Comparison of ENCODE assay signal across 20 cellular contexts in genomic region chr10:71585579-71586092, GRCh38.
"Had no signal": no experiment of that assay in that cellular context is flagged by ENCODE, and none has a peak within 500 bp of the region (broad histone marks: within the 10 kb centered on the region; RNA-seq: fewer than 3 reads in every experiment).

No MANE protein-coding gene starts in this region.

- ATAC-seq: activated CD4-positive, CD25-positive, alpha-beta regulatory T cell treated with anti-CD3 and anti-CD28 coated beads, Interleukin-2, amount 50 U/mL, for 24 hours; activated CD8-positive, alpha-beta T cell treated with anti-CD3 and anti-CD28 coated beads, Interleukin-2, amount 10 ng/mL, durations not matched to agents 7 days and 5 days; gastroesophageal sphincter; heart right ventricle; naive thymus-derived CD8-positive, alpha-beta T cell; pancreas; stimulated activated memory B cell treated with anti-CD40 and anti-IgM and Interleukin-4, amounts not matched to agents 10 μg/mL and 1 μg/mL and 100 μg/mL, for 72 hours had no signal

- FAIRE-seq: endothelial cell of umbilical vein, pancreas had no signal

- H3K4me3 ChIP-seq: esophagus muscularis mucosa, gastroesophageal sphincter, heart right ventricle, pancreas, right lobe of liver, testis had no signal

- H3K27ac ChIP-seq: esophagus muscularis mucosa, gastroesophageal sphincter, heart right ventricle, pancreas, right lobe of liver, testis had no signal

- H3K9me3 ChIP-seq: esophagus muscularis mucosa, gastroesophageal sphincter, heart right ventricle, pancreas, right lobe of liver, testis had no signal

- H3K36me3 ChIP-seq: esophagus muscularis mucosa, gastroesophageal sphincter, heart right ventricle, pancreas, right lobe of liver had no signal

- H3K27me3 ChIP-seq: esophagus muscularis mucosa, gastroesophageal sphincter, pancreas, right lobe of liver, testis had no signal

- DNase-seq: activated CD4-positive, alpha-beta T cell treated with anti-CD3 and anti-CD28 coated beads, Interleukin-2, amount 10 ng/mL, durations not matched to agents 7 days and 5 days; activated CD8-positive, alpha-beta T cell treated with anti-CD3 and anti-CD28 coated beads, Interleukin-2, amount 10 ng/mL, durations not matched to agents 7 days and 5 days; activated naive CD4-positive, alpha-beta T cell treated with Interleukin-2 at 50 U/mL for 16 hours; activated naive CD8-positive, alpha-beta T cell treated with anti-CD3 and anti-CD28 coated beads, Interleukin-2, amount 10 ng/mL, durations not matched to agents 7 days and 5 days; activated T-cell treated with anti-CD3 and anti-CD28 coated beads, Interleukin-2, amount 50 U/mL, for 24 hours; amygdala; cortex of kidney; effector CD4-positive, alpha-beta T cell; heart right ventricle; immature natural killer cell; pancreas; right lobe of liver; stimulated activated CD4-positive, alpha-beta T cell treated with anti-CD3 and anti-CD28 coated beads, Interleukin-4, amount 100 ng/mL, for 4 hours; testis had no signal

- H3K4me1 ChIP-seq: esophagus muscularis mucosa, gastroesophageal sphincter, pancreas, testis had no signal
